ENCODE assay signal across 8 cellular contexts in genomic region chr9:129131300-129132145, GRCh38.
DNase-seq lines count a peak whose midpoint lies in the region; ATAC-seq and TF ChIP-seq lines count a peak whose summit lies in the region.

No MANE protein-coding gene starts in this region.

- TF ChIP-seq CTCF in nephron progenitor cell (IDR thresholded peaks at IDR 0.05), result peak; percentile 97

- no peaks in the 10 kb centered on the region for H3K27me3 Mint-ChIP-seq in nephron progenitor cell (ENCODE audit: low read depth, poor library complexity)

- peaks cover 60% of the 10 kb centered on the region for H3K36me3 Mint-ChIP-seq in nephron progenitor cell (ENCODE audit: low read depth)

- no peaks in the 10 kb centered on the region for H3K9me3 Mint-ChIP-seq in nephron progenitor cell

- peak; percentile 69 for ATAC-seq in HG02981 (IDR thresholded peaks at IDR 0.05; ENCODE audit: unreplicated experiment)
- peak; percentile 93 for ATAC-seq in stimulated activated naive CD8-positive, alpha-beta T cell treated with anti-CD3 and anti-CD28 coated beads, Interleukin-15, Interleukin-2, amounts not matched to agents 100 U/mL and 50 U/mL, for 24 hours
- ATAC-seq in HG03108 (IDR thresholded peaks at IDR 0.05; ENCODE audit: unreplicated experiment), result no peak

- no peak for TF ChIP-seq POLR2A in erythroblast (IDR thresholded peaks at IDR 0.05; ENCODE audit: low read length)

- no peak overlapping the region for H3K27ac Mint-ChIP-seq in nephron progenitor cell

- peak; percentile 50 for DNase-seq in DMS53 treated with DMSO at 0.1 percent for 48 hours (lab: John Stamatoyannopoulos, UW; ENCODE audit: unreplicated experiment)
- peak; percentile 64 for DNase-seq in OCI-M1 (lab: John Stamatoyannopoulos, UW)
- DNase-seq in activated T-cell treated with anti-CD3 and anti-CD28 coated beads for 48 hours (ENCODE audit: low read depth), result peak; percentile 77
- peak; percentile 77 to 87 for DNase-seq in erythroblast (lab: John Stamatoyannopoulos, UW)
- DNase-seq in nephron progenitor cell, result peak; percentile 89
- peak; percentile 88 for DNase-seq in stimulated activated naive CD8-positive, alpha-beta T cell treated with anti-CD3 and anti-CD28 coated beads, Interleukin-15, Interleukin-2, amounts not matched to agents 100 U/mL and 50 U/mL, for 24 hours

- peaks cover 39% of the 10 kb centered on the region for H3K4me1 Mint-ChIP-seq in nephron progenitor cell

- H3K4me3 Mint-ChIP-seq in nephron progenitor cell, result no peak overlapping the region
